1 cellular context compared by ENCODE assay signal in genomic region chr16:11576427-11577289, GRCh38.
TF ChIP-seq lines count a peak whose summit lies in the region.

No MANE protein-coding gene starts in this region.

TF ChIP-seq in GM12878, 131 proteins besides CTCF, POLR2A, EP300 and RAD21 (continued from another document and continues in another):
- no peak for TF ChIP-seq PML (IDR thresholded peaks at IDR 0.05; ENCODE audit: low read length)
- TF ChIP-seq GATAD2B (conservative IDR thresholded peaks at IDR 0.05; ENCODE audit: low read depth): no peak
- no peak for TF ChIP-seq CHD4 (IDR thresholded peaks at IDR 0.05)
- peak; percentile 52; the same call in 1 of the 2 replicates for TF ChIP-seq MEF2A (IDR thresholded peaks at IDR 0.05; ENCODE audit: insufficient read depth, low read depth, low read length)
- no peak for TF ChIP-seq FOS (IDR thresholded peaks at IDR 0.05; ENCODE audit: borderline replicate concordance, extremely low read depth, insufficient read length)
- 0 out of 2 replicates have a peak, but pooled peaks have one; percentile 33 for TF ChIP-seq MXI1 (IDR thresholded peaks at IDR 0.05; ENCODE audit: low read depth, low read length)
- no peak for TF ChIP-seq HSF1 (IDR thresholded peaks at IDR 0.05; ENCODE audit: low read depth, low read length)
- TF ChIP-seq JUND (IDR thresholded peaks at IDR 0.05; ENCODE audit: low read depth, low read length): no peak
- TF ChIP-seq ZNF207 (IDR thresholded peaks at IDR 0.05; ENCODE audit: borderline replicate concordance): no peak
- no peak for TF ChIP-seq POLR2AphosphoS2 (IDR thresholded peaks at IDR 0.05; ENCODE audit: low read depth, low read length)
- TF ChIP-seq BCL3 (IDR thresholded peaks at IDR 0.05; ENCODE audit: borderline replicate concordance, insufficient read depth, low read depth, low read length, poor library complexity, severe bottlenecking): no peak
- peak; percentile 60; the same call in 1 of the 2 replicates for TF ChIP-seq CREM (IDR thresholded peaks at IDR 0.05; ENCODE audit: low read depth)
- no peak for TF ChIP-seq E2F4 (IDR thresholded peaks at IDR 0.05; ENCODE audit: low read depth, low read length)
- TF ChIP-seq ATF3 (IDR thresholded peaks at IDR 0.05; ENCODE audit: borderline replicate concordance, extremely low read depth, low read depth, low read length): no peak
- TF ChIP-seq NKRF (conservative IDR thresholded peaks at IDR 0.05): no peak
- TF ChIP-seq MYB (IDR thresholded peaks at IDR 0.05; ENCODE audit: borderline replicate concordance, low read depth, low read length): no peak
- TF ChIP-seq TAF1 (IDR thresholded peaks at IDR 0.05; ENCODE audit: borderline replicate concordance, low read depth, low read length): no peak
- TF ChIP-seq ZNF217 (IDR thresholded peaks at IDR 0.05): no peak
- 0 out of 2 replicates have a peak, but pooled peaks have one; percentile 22 for TF ChIP-seq PAX5 (IDR thresholded peaks at IDR 0.05; ENCODE audit: borderline replicate concordance, low read depth, low read length)
- TF ChIP-seq IRF3 (IDR thresholded peaks at IDR 0.05): no peak
- no peak for TF ChIP-seq MYC (IDR thresholded peaks at IDR 0.05; ENCODE audit: insufficient read depth, insufficient read length, insufficient replicate concordance, low read length, severe bottlenecking)
- TF ChIP-seq MTA3 (IDR thresholded peaks at IDR 0.05; ENCODE audit: borderline replicate concordance, low read length): no peak
- TF ChIP-seq PKNOX1 (IDR thresholded peaks at IDR 0.05): peak; percentile 67
- peak; percentile 90 for TF ChIP-seq ATF7 (IDR thresholded peaks at IDR 0.05; ENCODE audit: low read depth)
- TF ChIP-seq FOXM1 (IDR thresholded peaks at IDR 0.05; ENCODE audit: low read depth, low read length): no peak
- no peak for TF ChIP-seq BHLHE40 (IDR thresholded peaks at IDR 0.05; ENCODE audit: borderline replicate concordance in 1 of 2, low read depth in 2 of 2, low read length in 1 of 2)
- TF ChIP-seq YBX1 (IDR thresholded peaks at IDR 0.05): no peak
- TF ChIP-seq DPF2 (IDR thresholded peaks at IDR 0.05): 0 out of 2 replicates have a peak, but pooled peaks have one; percentile 22
- TF ChIP-seq REST (IDR thresholded peaks at IDR 0.05; ENCODE audit: low read depth, low read length): no peak
- peak; percentile 21 for TF ChIP-seq USF1 (IDR thresholded peaks at IDR 0.05; ENCODE audit: borderline replicate concordance, extremely low read length, insufficient read depth, low read depth, low read length)
- no peak for TF ChIP-seq E4F1 (IDR thresholded peaks at IDR 0.05; ENCODE audit: borderline replicate concordance, partially characterized antibody)
- TF ChIP-seq SPI1 (IDR thresholded peaks at IDR 0.05; ENCODE audit: borderline replicate concordance, insufficient read depth, low read depth, low read length): peak; percentile 77; the same call in 1 of the 2 replicates
- TF ChIP-seq SREBF2 (IDR thresholded peaks at IDR 0.05; ENCODE audit: low read length): no peak
- peak; percentile 85 for TF ChIP-seq IKZF2 (IDR thresholded peaks at IDR 0.05)
- peak; percentile 37 for TF ChIP-seq MEF2B (IDR thresholded peaks at IDR 0.05; ENCODE audit: partially characterized antibody, poor library complexity, severe bottlenecking)
- no peak for TF ChIP-seq CUX1 (IDR thresholded peaks at IDR 0.05; ENCODE audit: insufficient replicate concordance, low read depth, low read length)
